Comparison of ENCODE assay signal across 20 cellular contexts in genomic region chrX:1134976-1135375, GRCh38.
"Had no signal": no experiment of that assay in that cellular context is flagged by ENCODE, and none has a peak within 500 bp of the region (broad histone marks: within the 10 kb centered on the region; RNA-seq: fewer than 3 reads in every experiment).

No MANE protein-coding gene starts in this region.

- H3K4me3 ChIP-seq: heart left ventricle, mucosa of descending colon, psoas muscle had no signal

- ATAC-seq: esophagus mucosa, heart left ventricle, mucosa of descending colon, natural killer cell, psoas muscle had no signal

- H3K9me3 ChIP-seq: mucosa of descending colon had no signal

- H3K9me3 Mint-ChIP-seq: natural killer cell had no signal

- H2AFZ ChIP-seq: parathyroid adenoma had no signal

- H3K9ac ChIP-seq: parathyroid adenoma had no signal

- DNase-seq: cerebellar nuclear complex; dermis blood vessel endothelial cell; effector CD4-positive, alpha-beta T cell; heart left ventricle; hippocampal formation; kidney glomerular epithelial cell; mucosa of descending colon; natural killer cell; occipital lobe; psoas muscle; retina; small intestine; stimulated activated CD4-positive, alpha-beta T cell treated with anti-CD3 and anti-CD28 coated beads, Interleukin-2, amount 100 ng/mL, for 48 hours; stimulated activated naive CD4-positive, alpha-beta T cell treated with Interleukin-2 at 50 U/mL for 16 hours; trophoblast cell had no signal

- FAIRE-seq: colon, frontal cortex, small intestine, urothelium cell line had no signal

- H3K27ac ChIP-seq: heart left ventricle, parathyroid adenoma, psoas muscle had no signal

- H3K27me3 ChIP-seq: heart left ventricle had no signal

- H3K27ac Mint-ChIP-seq: natural killer cell had no signal

- H3K36me3 ChIP-seq: heart left ventricle had no signal

- H3K4me1 ChIP-seq: heart left ventricle, parathyroid adenoma, psoas muscle had no signal

- H3K79me2 ChIP-seq: parathyroid adenoma had no signal

- H3K36me3 Mint-ChIP-seq: natural killer cell had no signal

- H3K4me1 Mint-ChIP-seq: natural killer cell had no signal

- H3K4me3 Mint-ChIP-seq: natural killer cell had no signal
